22 cellular contexts compared by ENCODE assay signal in the genomic region with DNA sequence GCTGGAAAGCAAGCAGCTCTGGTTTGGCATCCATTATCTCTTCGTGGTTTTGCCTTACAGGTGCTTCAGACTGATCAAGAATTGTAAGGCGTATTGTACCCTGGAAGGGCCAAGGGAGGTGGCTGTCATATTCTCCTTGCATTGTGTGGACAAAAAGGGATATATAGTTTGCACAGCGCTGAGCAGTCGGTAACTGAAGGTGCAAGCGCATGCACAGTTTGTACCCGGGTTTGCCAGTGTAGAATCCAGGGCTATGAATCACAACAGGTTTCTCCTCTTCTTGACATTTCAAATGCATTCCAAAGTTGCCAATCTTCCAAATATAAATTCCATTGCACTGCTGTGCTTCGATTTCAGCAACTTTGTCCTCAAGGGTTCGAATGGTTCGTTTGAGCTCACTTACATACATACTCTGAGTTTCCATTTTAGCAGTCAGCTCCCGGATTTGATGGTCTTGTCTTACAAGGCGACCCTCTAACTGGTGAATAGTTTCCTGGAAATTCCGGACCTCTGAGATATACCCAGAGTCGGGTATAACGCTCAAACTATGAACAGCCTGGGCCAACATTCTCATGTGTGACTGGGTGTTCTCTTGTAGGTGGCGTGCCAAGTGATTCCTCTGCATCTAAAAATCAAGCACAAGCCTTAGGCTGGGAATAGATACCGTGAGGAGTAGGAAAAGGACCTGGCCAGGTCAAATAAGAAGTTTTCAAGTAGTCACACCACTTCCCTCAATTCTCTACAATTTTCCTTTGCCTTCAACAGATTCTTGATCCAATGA.
"Had no signal": no experiment of that assay in that cellular context is flagged by ENCODE, and none has a peak within 500 bp of the region (broad histone marks: within the 10 kb centered on the region; RNA-seq: fewer than 3 reads in every experiment).

No MANE protein-coding gene starts in this region.

- ATAC-seq: Panc1, SK-N-SH treated with all-trans-retinoic acid at 6 μM for 48 hours had no signal

- H3K27me3 ChIP-seq: SJCRH30 had no signal

- H3K9me3 ChIP-seq: SJCRH30 had no signal

- H3K4me3 ChIP-seq: SJCRH30 had no signal

- H3K27ac ChIP-seq: HL-60, RWPE1, SJCRH30 had no signal

- DNase-seq: IMR-90, Karpas-422, KG1, MM.1S, NCI-H1092 treated with DMSO at 0.1 percent for 48 hours, NCI-H1436, NCI-H187, NCI-H2029, NCI-H2081 treated with DMSO at 0.1 percent for 48 hours, NCI-H2171, NCI-H226, NCI-H446, NCI-H510A, NCI-H524 treated with DMSO at 0.1 percent for 48 hours, NCI-H69, NCI-H774, SHP77 treated with DMSO at 0.1 percent for 48 hours, SJCRH30 had no signal
